ENCODE assay signal across 11 cellular contexts in genomic region chr5:176743828-176744583, GRCh38.
DNase-seq lines count a peak whose midpoint lies in the region; ATAC-seq and TF ChIP-seq lines count a peak whose summit lies in the region.
"Had no signal": no experiment of that assay in that cellular context is flagged by ENCODE, and none has a peak within 500 bp of the region (broad histone marks: within the 10 kb centered on the region; RNA-seq: fewer than 3 reads in every experiment).

No MANE protein-coding gene starts in this region.

- H3K36me3 ChIP-seq in WERI-Rb-1 (no peaks in the 10 kb centered on the region), HAP-1 (replicated peaks) (no peaks in the 10 kb centered on the region)
- H3K36me3 ChIP-seq: tibial nerve had no signal

- H3K4me3 ChIP-seq in WERI-Rb-1 (ENCODE audit: low read depth, low read length), result peak overlapping the region; percentile 34
- no peak overlapping the region for H3K4me3 ChIP-seq in HAP-1
- H3K4me3 ChIP-seq: tibial nerve had no signal

- in situ Hi-C loops in HAP-1 (cut with MboI; ENCODE audit: low sequenced_read_pairs), result no loop called here

- no peak overlapping the region for H3K27ac ChIP-seq in WERI-Rb-1
- H3K27ac ChIP-seq: tibial nerve had no signal

- ATAC-seq in HG03469 (IDR thresholded peaks at IDR 0.05; ENCODE audit: unreplicated experiment) (no peak), HG02642 (IDR thresholded peaks at IDR 0.05; ENCODE audit: poor library complexity, unreplicated experiment) (no peak)
- ATAC-seq: effector memory CD8-positive, alpha-beta T cell had no signal

- TF ChIP-seq CTCF in WERI-Rb-1 (IDR thresholded peaks at IDR 0.05; ENCODE audit: low read depth, low read length), result no peak

- H3K4me1 ChIP-seq in HAP-1, result no peaks in the 10 kb centered on the region

- no peaks in the 10 kb centered on the region for H3K36me3 Mint-ChIP-seq in activated naive CD4-positive, alpha-beta T cell treated with anti-CD3 and anti-CD28 coated beads, Interleukin-2, amount 50 U/mL, for 24 hours

- no peaks in the 10 kb centered on the region for H3K27me3 ChIP-seq in WERI-Rb-1 (ENCODE audit: insufficient read depth, low read depth, severe bottlenecking)
- peaks cover 6% of the 10 kb centered on the region; the same call in 1 of the 2 replicates for H3K27me3 ChIP-seq in HAP-1 (ENCODE audit: low read depth)

- DNase-seq in activated naive CD4-positive, alpha-beta T cell treated with anti-CD3 and anti-CD28 coated beads, Interleukin-2, amount 50 U/mL, for 16 hours, result no peak
- DNase-seq in WERI-Rb-1 (no peak), iPS-NIHi7 (ENCODE audit: extremely low spot score) (peak; percentile 11), superior temporal gyrus (ENCODE audit: extremely low spot score) (peak; percentile 32), HAP-1 (ENCODE audit: low spot score in 2 of 2) (no peak)
- DNase-seq: activated naive CD4-positive, alpha-beta T cell treated with anti-CD3 and anti-CD28 coated beads for 36 hours; effector memory CD8-positive, alpha-beta T cell had no signal

- H3K27me3 Mint-ChIP-seq in activated naive CD4-positive, alpha-beta T cell treated with anti-CD3 and anti-CD28 coated beads, Interleukin-2, amount 50 U/mL, for 24 hours, result peaks cover 51% of the 10 kb centered on the region

- H3K4me3 Mint-ChIP-seq in activated naive CD4-positive, alpha-beta T cell treated with anti-CD3 and anti-CD28 coated beads, Interleukin-2, amount 50 U/mL, for 24 hours, result peak overlapping the region; percentile 44
- H3K4me3 Mint-ChIP-seq: activated naive CD4-positive, alpha-beta T cell treated with anti-CD3 and anti-CD28 coated beads for 36 hours; effector memory CD8-positive, alpha-beta T cell had no signal

- no peaks in the 10 kb centered on the region for H3K9me3 ChIP-seq in WERI-Rb-1 (ENCODE audit: severe bottlenecking)
- H3K9me3 ChIP-seq in HAP-1, result no peaks in the 10 kb centered on the region
- H3K9me3 ChIP-seq: tibial nerve had no signal

- H3K9me3 Mint-ChIP-seq in activated naive CD4-positive, alpha-beta T cell treated with anti-CD3 and anti-CD28 coated beads, Interleukin-2, amount 50 U/mL, for 24 hours, result no peaks in the 10 kb centered on the region
- H3K9me3 Mint-ChIP-seq: activated naive CD4-positive, alpha-beta T cell treated with anti-CD3 and anti-CD28 coated beads for 36 hours; effector memory CD8-positive, alpha-beta T cell had no signal

- no peak overlapping the region for H3K27ac Mint-ChIP-seq in activated naive CD4-positive, alpha-beta T cell treated with anti-CD3 and anti-CD28 coated beads, Interleukin-2, amount 50 U/mL, for 24 hours
- H3K27ac Mint-ChIP-seq: activated naive CD4-positive, alpha-beta T cell treated with anti-CD3 and anti-CD28 coated beads for 36 hours; effector memory CD8-positive, alpha-beta T cell had no signal

- peaks cover 36% of the 10 kb centered on the region for H3K4me1 Mint-ChIP-seq in activated naive CD4-positive, alpha-beta T cell treated with anti-CD3 and anti-CD28 coated beads, Interleukin-2, amount 50 U/mL, for 24 hours

Comparison
In these comparisons a context has a peak if more than half of its experiments do, and no peak if none do; other contexts are left out.
1. DNase-seq: peak in iPS-NIHi7 (single experiment) and superior temporal gyrus (single experiment); none in activated naive CD4-positive, alpha-beta T cell treated with anti-CD3 and anti-CD28 coated beads, Interleukin-2, amount 50 U/mL, for 16 hours (single experiment), WERI-Rb-1 (single experiment) and HAP-1 (0 of 2).